In genomic region chr13:19959141-19959830, GRCh38 we compare ENCODE assay signal across 1 cellular context.
TF ChIP-seq lines count a peak whose summit lies in the region.

No MANE protein-coding gene starts in this region.

TF ChIP-seq in HepG2, 621 proteins besides CTCF, POLR2A, EP300 and RAD21 (continued from another document and continues in another):
- TF ChIP-seq CREB1 (IDR thresholded peaks at IDR 0.05) (peak; percentile 55; the same call in 1 of the 2 replicates), CREB1 (CRISPR knock-in tag; IDR thresholded peaks at IDR 0.05) (no peak), MTERF4 (CRISPR knock-in tag; IDR thresholded peaks at IDR 0.05) (no peak), ZC3H4 (CRISPR knock-in tag; IDR thresholded peaks at IDR 0.05; ENCODE audit: borderline replicate concordance) (peak; percentile 35; the same call in 1 of the 2 replicates), NKX3-1 (CRISPR knock-in tag; IDR thresholded peaks at IDR 0.05) (0 out of 2 replicates have a peak, but pooled peaks have one; percentile 29), MYC (CRISPR knock-in tag; IDR thresholded peaks at IDR 0.05; ENCODE audit: borderline replicate concordance) (peak; percentile 38; the same call in 1 of the 2 replicates), ETV5 (CRISPR knock-in tag; IDR thresholded peaks at IDR 0.05; ENCODE audit: borderline replicate concordance) (no peak), ETV6 (CRISPR knock-in tag; conservative IDR thresholded peaks at IDR 0.05) (no peak), MXD4 (CRISPR knock-in tag; IDR thresholded peaks at IDR 0.05) (no peak), ZBTB49 (CRISPR knock-in tag; IDR thresholded peaks at IDR 0.05; ENCODE audit: borderline replicate concordance) (no peak), TOPORS (CRISPR knock-in tag; IDR thresholded peaks at IDR 0.05) (0 out of 2 replicates have a peak, but pooled peaks have one; percentile 31), ZNF777 (CRISPR knock-in tag; IDR thresholded peaks at IDR 0.05) (peak; percentile 89), TSC22D2 (CRISPR knock-in tag; IDR thresholded peaks at IDR 0.05; ENCODE audit: borderline replicate concordance) (no peak), KDM2A (CRISPR knock-in tag; IDR thresholded peaks at IDR 0.05; ENCODE audit: borderline replicate concordance, low read depth) (0 out of 2 replicates have a peak, but pooled peaks have one; percentile 47), TARDBP (CRISPR knock-in tag; IDR thresholded peaks at IDR 0.05) (0 out of 2 replicates have a peak, but pooled peaks have one; percentile 19), ZNF792 (CRISPR knock-in tag; IDR thresholded peaks at IDR 0.05) (no peak), NFYC (CRISPR knock-in tag; IDR thresholded peaks at IDR 0.05) (0 out of 2 replicates have a peak, but pooled peaks have one; percentile 7), DMAP1 (CRISPR knock-in tag; IDR thresholded peaks at IDR 0.05) (peak; percentile 59; the same call in 1 of the 2 replicates), THAP11 (CRISPR knock-in tag; IDR thresholded peaks at IDR 0.05) (0 out of 2 replicates have a peak, but pooled peaks have one; percentile 14), EHMT2 (IDR thresholded peaks at IDR 0.05; ENCODE audit: borderline replicate concordance, low read depth, low read length) (no peak), SOX6 (IDR thresholded peaks at IDR 0.05) (no peak), SOX6 (CRISPR knock-in tag; IDR thresholded peaks at IDR 0.05) (peak; percentile 25; the same call in 1 of the 2 replicates), GFI1 (CRISPR knock-in tag; IDR thresholded peaks at IDR 0.05; ENCODE audit: borderline replicate concordance) (no peak), ZNF292 (CRISPR knock-in tag; IDR thresholded peaks at IDR 0.05; ENCODE audit: borderline replicate concordance, low read depth) (no peak), SP5 (CRISPR knock-in tag; IDR thresholded peaks at IDR 0.05; ENCODE audit: borderline replicate concordance, low read depth) (0 out of 2 replicates have a peak, but pooled peaks have one; percentile 18), ATF6 (CRISPR knock-in tag; conservative IDR thresholded peaks at IDR 0.05) (no peak), TAF1 (CRISPR knock-in tag; IDR thresholded peaks at IDR 0.05) (peak; percentile 44; the same call in 1 of the 2 replicates), CCAR2 (optimal IDR thresholded peaks at IDR 0.05; ENCODE audit: low read depth, low read length) (no peak), HOXA3 (CRISPR knock-in tag; IDR thresholded peaks at IDR 0.05) (peak; percentile 60), GABPB1 (CRISPR knock-in tag; IDR thresholded peaks at IDR 0.05) (0 out of 2 replicates have a peak, but pooled peaks have one; percentile 18), ELF4 (CRISPR knock-in tag; IDR thresholded peaks at IDR 0.05; ENCODE audit: borderline replicate concordance) (no peak), FOXK1 (CRISPR knock-in tag; IDR thresholded peaks at IDR 0.05; ENCODE audit: borderline replicate concordance, low read depth) (0 out of 2 replicates have a peak, but pooled peaks have one; percentile 15), NFKBIZ (CRISPR knock-in tag; IDR thresholded peaks at IDR 0.05) (no peak), ZNF839 (CRISPR knock-in tag; IDR thresholded peaks at IDR 0.05; ENCODE audit: borderline replicate concordance) (no peak), UBTF (CRISPR knock-in tag; IDR thresholded peaks at IDR 0.05) (no peak), RBFOX2 (IDR thresholded peaks at IDR 0.05; ENCODE audit: low read depth, low read length) (peak; percentile 51; the same call in 1 of the 2 replicates), PATZ1 (CRISPR knock-in tag; IDR thresholded peaks at IDR 0.05) (peak; percentile 90), ZNF780A (CRISPR knock-in tag; IDR thresholded peaks at IDR 0.05) (no peak), MYPOP (CRISPR knock-in tag; IDR thresholded peaks at IDR 0.05) (peak; percentile 63; the same call in 1 of the 2 replicates)
- TF ChIP-seq, protein P1, sequence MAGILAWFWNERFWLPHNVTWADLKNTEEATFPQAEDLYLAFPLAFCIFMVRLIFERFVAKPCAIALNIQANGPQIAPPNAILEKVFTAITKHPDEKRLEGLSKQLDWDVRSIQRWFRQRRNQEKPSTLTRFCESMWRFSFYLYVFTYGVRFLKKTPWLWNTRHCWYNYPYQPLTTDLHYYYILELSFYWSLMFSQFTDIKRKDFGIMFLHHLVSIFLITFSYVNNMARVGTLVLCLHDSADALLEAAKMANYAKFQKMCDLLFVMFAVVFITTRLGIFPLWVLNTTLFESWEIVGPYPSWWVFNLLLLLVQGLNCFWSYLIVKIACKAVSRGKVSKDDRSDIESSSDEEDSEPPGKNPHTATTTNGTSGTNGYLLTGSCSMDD (CRISPR knock-in tag; IDR thresholded peaks at IDR 0.05) = no peak
- TF ChIP-seq, protein P2, sequence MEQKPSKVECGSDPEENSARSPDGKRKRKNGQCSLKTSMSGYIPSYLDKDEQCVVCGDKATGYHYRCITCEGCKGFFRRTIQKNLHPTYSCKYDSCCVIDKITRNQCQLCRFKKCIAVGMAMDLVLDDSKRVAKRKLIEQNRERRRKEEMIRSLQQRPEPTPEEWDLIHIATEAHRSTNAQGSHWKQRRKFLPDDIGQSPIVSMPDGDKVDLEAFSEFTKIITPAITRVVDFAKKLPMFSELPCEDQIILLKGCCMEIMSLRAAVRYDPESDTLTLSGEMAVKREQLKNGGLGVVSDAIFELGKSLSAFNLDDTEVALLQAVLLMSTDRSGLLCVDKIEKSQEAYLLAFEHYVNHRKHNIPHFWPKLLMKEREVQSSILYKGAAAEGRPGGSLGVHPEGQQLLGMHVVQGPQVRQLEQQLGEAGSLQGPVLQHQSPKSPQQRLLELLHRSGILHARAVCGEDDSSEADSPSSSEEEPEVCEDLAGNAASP (CRISPR knock-in tag; IDR thresholded peaks at IDR 0.05; ENCODE audit: borderline replicate concordance) = no peak
- TF ChIP-seq, protein P3, sequence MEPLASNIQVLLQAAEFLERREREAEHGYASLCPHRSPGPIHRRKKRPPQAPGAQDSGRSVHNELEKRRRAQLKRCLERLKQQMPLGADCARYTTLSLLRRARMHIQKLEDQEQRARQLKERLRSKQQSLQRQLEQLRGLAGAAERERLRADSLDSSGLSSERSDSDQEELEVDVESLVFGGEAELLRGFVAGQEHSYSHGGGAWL (CRISPR knock-in tag; IDR thresholded peaks at IDR 0.05) = no peak
- TF ChIP-seq, protein P4, sequence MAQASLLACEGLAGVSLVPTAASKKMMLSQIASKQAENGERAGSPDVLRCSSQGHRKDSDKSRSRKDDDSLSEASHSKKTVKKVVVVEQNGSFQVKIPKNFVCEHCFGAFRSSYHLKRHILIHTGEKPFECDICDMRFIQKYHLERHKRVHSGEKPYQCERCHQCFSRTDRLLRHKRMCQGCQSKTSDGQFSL (CRISPR knock-in tag; IDR thresholded peaks at IDR 0.05) = peak; percentile 88
- TF ChIP-seq, protein P5, sequence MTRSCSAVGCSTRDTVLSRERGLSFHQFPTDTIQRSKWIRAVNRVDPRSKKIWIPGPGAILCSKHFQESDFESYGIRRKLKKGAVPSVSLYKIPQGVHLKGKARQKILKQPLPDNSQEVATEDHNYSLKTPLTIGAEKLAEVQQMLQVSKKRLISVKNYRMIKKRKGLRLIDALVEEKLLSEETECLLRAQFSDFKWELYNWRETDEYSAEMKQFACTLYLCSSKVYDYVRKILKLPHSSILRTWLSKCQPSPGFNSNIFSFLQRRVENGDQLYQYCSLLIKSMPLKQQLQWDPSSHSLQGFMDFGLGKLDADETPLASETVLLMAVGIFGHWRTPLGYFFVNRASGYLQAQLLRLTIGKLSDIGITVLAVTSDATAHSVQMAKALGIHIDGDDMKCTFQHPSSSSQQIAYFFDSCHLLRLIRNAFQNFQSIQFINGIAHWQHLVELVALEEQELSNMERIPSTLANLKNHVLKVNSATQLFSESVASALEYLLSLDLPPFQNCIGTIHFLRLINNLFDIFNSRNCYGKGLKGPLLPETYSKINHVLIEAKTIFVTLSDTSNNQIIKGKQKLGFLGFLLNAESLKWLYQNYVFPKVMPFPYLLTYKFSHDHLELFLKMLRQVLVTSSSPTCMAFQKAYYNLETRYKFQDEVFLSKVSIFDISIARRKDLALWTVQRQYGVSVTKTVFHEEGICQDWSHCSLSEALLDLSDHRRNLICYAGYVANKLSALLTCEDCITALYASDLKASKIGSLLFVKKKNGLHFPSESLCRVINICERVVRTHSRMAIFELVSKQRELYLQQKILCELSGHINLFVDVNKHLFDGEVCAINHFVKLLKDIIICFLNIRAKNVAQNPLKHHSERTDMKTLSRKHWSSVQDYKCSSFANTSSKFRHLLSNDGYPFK (CRISPR knock-in tag; IDR thresholded peaks at IDR 0.05; ENCODE audit: borderline replicate concordance) = 0 out of 2 replicates have a peak, but pooled peaks have one; percentile 16
- TF ChIP-seq, protein P6, sequence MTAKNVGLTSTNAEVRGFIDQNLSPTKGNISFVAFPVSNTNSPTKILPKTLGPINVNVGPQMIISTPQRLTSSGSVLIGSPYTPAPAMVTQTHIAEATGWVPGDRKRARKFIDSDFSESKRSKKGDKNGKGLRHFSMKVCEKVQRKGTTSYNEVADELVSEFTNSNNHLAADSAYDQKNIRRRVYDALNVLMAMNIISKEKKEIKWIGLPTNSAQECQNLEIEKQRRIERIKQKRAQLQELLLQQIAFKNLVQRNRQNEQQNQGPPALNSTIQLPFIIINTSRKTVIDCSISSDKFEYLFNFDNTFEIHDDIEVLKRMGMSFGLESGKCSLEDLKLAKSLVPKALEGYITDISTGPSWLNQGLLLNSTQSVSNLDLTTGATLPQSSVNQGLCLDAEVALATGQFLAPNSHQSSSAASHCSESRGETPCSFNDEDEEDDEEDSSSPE (CRISPR knock-in tag; IDR thresholded peaks at IDR 0.05) = no peak
